In genomic region chr11:2800655-2801531, GRCh38 we compare ENCODE assay signal across 18 cellular contexts.
DNase-seq lines count a peak whose midpoint lies in the region; ATAC-seq, FAIRE-seq and TF ChIP-seq lines count a peak whose summit lies in the region.
"Had no signal": no experiment of that assay in that cellular context is flagged by ENCODE, and none has a peak within 500 bp of the region (broad histone marks: within the 10 kb centered on the region; RNA-seq: fewer than 3 reads in every experiment).

No MANE protein-coding gene starts in this region.

- H3K27me3 ChIP-seq in psoas muscle (ENCODE audit: insufficient read depth in 3 of 3, low read length in 2 of 3): peaks cover 0 to 4% (median 3%) of the 10 kb centered on the region in 3 donors

- peaks cover 1 to 10% (median 4%) of the 10 kb centered on the region in 7 donors for H3K9me3 Mint-ChIP-seq in CD14-positive monocyte
- H3K9me3 Mint-ChIP-seq: T-helper 1 cell treated with Interleukin-12 subunit alpha and Interleukin-12 subunit beta and Interleukin-4 antibody, amounts not matched to agents 30 μg/mL and 1 μg/mL, for 36 hours had no signal

- peak overlapping the region in 1 of 7 donors; percentile 72 for H3K27ac Mint-ChIP-seq in CD14-positive monocyte
- no peak overlapping the region for H3K27ac Mint-ChIP-seq in T-helper 17 cell
- H3K27ac Mint-ChIP-seq: T-helper 1 cell treated with Interleukin-12 subunit alpha and Interleukin-12 subunit beta and Interleukin-4 antibody, amounts not matched to agents 30 μg/mL and 1 μg/mL, for 36 hours had no signal

- no peaks in the 10 kb centered on the region for H3K36me3 ChIP-seq in kidney (ENCODE audit: control insufficient read depth in 1 of 2, insufficient read depth in 2 of 2, low read length in 2 of 2)
- no peaks in the 10 kb centered on the region for H3K36me3 ChIP-seq in psoas muscle (ENCODE audit: insufficient read depth in 1 of 2, low read depth in 1 of 2)

- H3K9ac ChIP-seq in kidney (ENCODE audit: low read length in 2 of 2): no peak overlapping the region
- H3K9ac ChIP-seq: KMS-11 had no signal

- no peak overlapping the region for H3K4me3 ChIP-seq in kidney (ENCODE audit: low read length in 2 of 2)
- no peak overlapping the region for H3K4me3 ChIP-seq in psoas muscle

- H3K4me3 Mint-ChIP-seq in CD14-positive monocyte (peak overlapping the region in 1 of 2 donors; percentile 41), T-helper 17 cell (no peak overlapping the region)
- H3K4me3 Mint-ChIP-seq: T-helper 1 cell treated with Interleukin-12 subunit alpha and Interleukin-12 subunit beta and Interleukin-4 antibody, amounts not matched to agents 30 μg/mL and 1 μg/mL, for 36 hours had no signal

- ATAC-seq in T-helper 17 cell: no peak
- no peak for ATAC-seq in psoas muscle
- no peak for ATAC-seq in GM21381 (IDR thresholded peaks at IDR 0.05; ENCODE audit: unreplicated experiment)

- no peak for FAIRE-seq in kidney (lab: Jason Lieb, UNC)
- FAIRE-seq: colon, islet of Langerhans had no signal

- H3K36me3 Mint-ChIP-seq in CD14-positive monocyte (peaks cover 23 to 27% of the 10 kb centered on the region in 2 donors), T-helper 17 cell (ENCODE audit: low read depth) (no peaks in the 10 kb centered on the region)

- no peak for TF ChIP-seq CTCF in CD14-positive monocyte (IDR thresholded peaks at IDR 0.05)
- no peak for TF ChIP-seq CTCF in kidney (IDR thresholded peaks at IDR 0.05; ENCODE audit: borderline replicate concordance, extremely low read depth, insufficient read depth)
- TF ChIP-seq CTCF in psoas muscle (IDR thresholded peaks at IDR 0.05): no peak

- peaks cover 3 to 8% (median 7%) of the 10 kb centered on the region in 3 donors for H3K27me3 Mint-ChIP-seq in CD14-positive monocyte (ENCODE audit: low read depth in 3 of 3)
- H3K27me3 Mint-ChIP-seq in T-helper 17 cell: no peaks in the 10 kb centered on the region

- H3K4me1 ChIP-seq in kidney (ENCODE audit: control insufficient read depth in 1 of 2, insufficient read depth in 1 of 2, low read depth in 1 of 2, low read length in 2 of 2): no peaks in the 10 kb centered on the region
- H3K4me1 ChIP-seq in psoas muscle: peaks cover 5% of the 10 kb centered on the region

- intact Hi-C loops in CD14-positive monocyte (cut with micrococcal nuclease) (no loop called here), kidney (cut with DNase I) (no loop called here), psoas muscle (cut with DNase I) (no loop called here)

- 89 to 94% (median 90%) methylated on average over 12 of the region's 12 CpGs for WGBS in psoas muscle, 3 donors

- DNase-seq in CD14-positive monocyte (ENCODE audit: low spot score) (peak; percentile 41), T-helper 17 cell (peak in 2 of 3 donors; percentile 1 to 4), kidney (peak; percentile 52), psoas muscle (peak; percentile 9 to 23), AML-193 (lab: John Stamatoyannopoulos, UW) (no peak), hypothalamus (lab: John Stamatoyannopoulos, UW) (no peak), NCI-H1092 (lab: John Stamatoyannopoulos, UW) (no peak)
- DNase-seq: amniotic stem cell, DMS53, erythroblast, NCI-H1105 treated with DMSO at 0.1 percent for 48 hours, RPMI8226 had no signal

- H3K27ac ChIP-seq in kidney (ENCODE audit: low read depth in 2 of 2, low read length in 2 of 2) (no peak overlapping the region), psoas muscle (no peak overlapping the region)
- H3K27ac ChIP-seq: C4-2B, KMS-11 had no signal

- peaks cover 2% of the 10 kb centered on the region for H3K4me1 Mint-ChIP-seq in CD14-positive monocyte
- peaks cover 2% of the 10 kb centered on the region for H3K4me1 Mint-ChIP-seq in T-helper 17 cell

- H3K9me3 ChIP-seq in T-helper 17 cell (ENCODE audit: control insufficient read depth, low read length, poor library complexity, severe bottlenecking): no peaks in the 10 kb centered on the region
- H3K9me3 ChIP-seq in kidney (ENCODE audit: control insufficient read depth in 1 of 2, low read length in 2 of 2): no peaks in the 10 kb centered on the region
- no peaks in the 10 kb centered on the region for H3K9me3 ChIP-seq in psoas muscle

Comparison
In these comparisons a context has a peak if more than half of its experiments do, and no peak if none do; other contexts are left out.
1. DNase-seq: peak in CD14-positive monocyte (single experiment), T-helper 17 cell (2 of 3), kidney (single experiment) and psoas muscle (2 of 2); none in AML-193 (0 of 2), hypothalamus (0 of 51) and NCI-H1092 (single experiment).